Comparison of ENCODE assay signal across 2 cellular contexts in the genomic region with DNA sequence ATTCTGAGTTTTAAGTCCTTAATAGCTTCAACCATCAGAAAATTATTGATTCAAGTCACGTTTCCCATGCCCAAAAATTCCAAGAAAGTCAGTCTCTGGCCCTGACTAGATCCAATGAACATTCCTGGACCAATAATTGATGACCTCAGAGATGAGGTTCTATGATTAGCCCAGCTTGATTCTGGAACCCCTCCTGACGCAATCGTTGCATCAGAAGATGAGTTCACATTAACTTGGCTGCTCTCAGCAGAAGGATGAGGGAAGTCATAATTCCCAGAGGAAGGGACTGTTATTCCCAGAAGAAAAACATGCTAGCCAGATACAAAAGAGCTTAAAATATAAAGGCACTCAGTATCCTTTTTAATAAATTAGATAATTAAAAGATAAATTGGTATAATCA.
TF ChIP-seq lines count a peak whose summit lies in the region.

No MANE protein-coding gene starts in this region.

TF ChIP-seq in HEK293, 187 proteins besides CTCF, POLR2A, EP300 and RAD21 (continued from another document):
- TF ChIP-seq, protein P1, sequence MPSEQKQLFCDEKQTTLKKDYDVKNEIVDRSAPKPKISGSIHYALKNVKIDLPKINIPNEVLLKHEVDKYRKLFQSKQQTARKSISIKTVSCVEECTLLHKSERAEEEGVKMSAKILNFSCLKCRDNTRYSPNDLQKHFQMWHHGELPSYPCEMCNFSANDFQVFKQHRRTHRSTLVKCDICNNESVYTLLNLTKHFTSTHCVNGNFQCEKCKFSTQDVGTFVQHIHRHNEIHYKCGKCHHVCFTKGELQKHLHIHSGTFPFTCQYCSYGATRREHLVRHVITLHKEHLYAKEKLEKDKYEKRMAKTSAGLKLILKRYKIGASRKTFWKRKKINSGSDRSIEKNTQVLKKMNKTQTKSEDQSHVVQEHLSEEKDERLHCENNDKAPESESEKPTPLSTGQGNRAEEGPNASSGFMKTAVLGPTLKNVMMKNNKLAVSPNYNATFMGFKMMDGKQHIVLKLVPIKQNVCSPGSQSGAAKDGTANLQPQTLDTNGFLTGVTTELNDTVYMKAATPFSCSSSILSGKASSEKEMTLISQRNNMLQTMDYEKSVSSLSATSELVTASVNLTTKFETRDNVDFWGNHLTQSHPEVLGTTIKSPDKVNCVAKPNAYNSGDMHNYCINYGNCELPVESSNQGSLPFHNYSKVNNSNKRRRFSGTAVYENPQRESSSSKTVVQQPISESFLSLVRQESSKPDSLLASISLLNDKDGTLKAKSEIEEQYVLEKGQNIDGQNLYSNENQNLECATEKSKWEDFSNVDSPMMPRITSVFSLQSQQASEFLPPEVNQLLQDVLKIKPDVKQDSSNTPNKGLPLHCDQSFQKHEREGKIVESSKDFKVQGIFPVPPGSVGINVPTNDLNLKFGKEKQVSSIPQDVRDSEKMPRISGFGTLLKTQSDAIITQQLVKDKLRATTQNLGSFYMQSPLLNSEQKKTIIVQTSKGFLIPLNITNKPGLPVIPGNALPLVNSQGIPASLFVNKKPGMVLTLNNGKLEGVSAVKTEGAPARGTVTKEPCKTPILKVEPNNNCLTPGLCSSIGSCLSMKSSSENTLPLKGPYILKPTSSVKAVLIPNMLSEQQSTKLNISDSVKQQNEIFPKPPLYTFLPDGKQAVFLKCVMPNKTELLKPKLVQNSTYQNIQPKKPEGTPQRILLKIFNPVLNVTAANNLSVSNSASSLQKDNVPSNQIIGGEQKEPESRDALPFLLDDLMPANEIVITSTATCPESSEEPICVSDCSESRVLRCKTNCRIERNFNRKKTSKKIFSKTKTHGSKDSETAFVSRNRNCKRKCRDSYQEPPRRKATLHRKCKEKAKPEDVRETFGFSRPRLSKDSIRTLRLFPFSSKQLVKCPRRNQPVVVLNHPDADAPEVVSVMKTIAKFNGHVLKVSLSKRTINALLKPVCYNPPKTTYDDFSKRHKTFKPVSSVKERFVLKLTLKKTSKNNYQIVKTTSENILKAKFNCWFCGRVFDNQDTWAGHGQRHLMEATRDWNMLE (tag by site-specific recombination; conservative IDR thresholded peaks at IDR 0.05; ENCODE audit: low read depth) = peak; percentile 45; the same call in 1 of the 2 replicates
- TF ChIP-seq ZEB2 (tag by site-specific recombination; IDR thresholded peaks at IDR 0.05) = 0 out of 2 replicates have a peak, but pooled peaks have one; percentile 38
- TF ChIP-seq ZBTB20 (tag by site-specific recombination; IDR thresholded peaks at IDR 0.05) = no peak
- TF ChIP-seq ZBTB21 (tag by site-specific recombination; IDR thresholded peaks at IDR 0.05) = peak; percentile 19; the same call in 1 of the 2 replicates
- TF ChIP-seq ZNF660 (tag by site-specific recombination; IDR thresholded peaks at IDR 0.05) = peak; percentile 59; the same call in 1 of the 2 replicates

TF ChIP-seq in K562, 482 proteins besides CTCF, POLR2A, EP300 and RAD21 (continued from another document):
- TF ChIP-seq CEBPB (tag; IDR thresholded peaks at IDR 0.05) (0 out of 2 replicates have a peak, but pooled peaks have one; percentile 6), CEBPG (CRISPR knock-in tag; IDR thresholded peaks at IDR 0.05) (0 out of 2 replicates have a peak, but pooled peaks have one; percentile 37), CEBPG (tag; conservative IDR thresholded peaks at IDR 0.05 in 1 of 2, IDR thresholded peaks at IDR 0.05 in 1 of 2) (peak; percentile 95 to 97), ZNF175 (CRISPR knock-in tag; IDR thresholded peaks at IDR 0.05; ENCODE audit: low read depth) (0 out of 2 replicates have a peak, but pooled peaks have one; percentile 30), NR2C2 (CRISPR knock-in tag; IDR thresholded peaks at IDR 0.05) (no peak), NR2C2 (tag; IDR thresholded peaks at IDR 0.05) (peak; percentile 17; the same call in 1 of the 2 replicates), SMC3 (conservative IDR thresholded peaks at IDR 0.05; ENCODE audit: insufficient read depth, low read depth, low read length) (no peak)
- TF ChIP-seq, protein P2, sequence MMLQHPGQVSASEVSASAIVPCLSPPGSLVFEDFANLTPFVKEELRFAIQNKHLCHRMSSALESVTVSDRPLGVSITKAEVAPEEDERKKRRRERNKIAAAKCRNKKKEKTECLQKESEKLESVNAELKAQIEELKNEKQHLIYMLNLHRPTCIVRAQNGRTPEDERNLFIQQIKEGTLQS (IDR thresholded peaks at IDR 0.05) = peak; percentile 90
- TF ChIP-seq, protein P2 (CRISPR knock-in tag; conservative IDR thresholded peaks at IDR 0.05) = no peak
